ENCODE assay signal across 8 cellular contexts in genomic region chr11:14357843-14358728, GRCh38. TPM values are rescaled to one million over a fixed set of nuclear protein-coding genes. Genes with fewer than 3 reads are reported as not detected.
DNase-seq lines count a peak whose midpoint lies in the region; ATAC-seq, FAIRE-seq and TF ChIP-seq lines count a peak whose summit lies in the region.

No MANE protein-coding gene starts in this region.

- no peaks in the 10 kb centered on the region for H3K9me1 ChIP-seq in endothelial cell of umbilical vein (replicated peaks; ENCODE audit: control insufficient read depth, extremely low read depth, insufficient read depth, low read length)

- H3K36me3 ChIP-seq in endothelial cell of umbilical vein (ENCODE audit: control insufficient read depth in 2 of 2, extremely low read depth in 1 of 2, insufficient read depth in 2 of 2, low read length in 2 of 2) (no peaks in the 10 kb centered on the region), muscle layer of colon (ENCODE audit: insufficient read depth, low read length) (no peaks in the 10 kb centered on the region), tibial artery (no peaks in the 10 kb centered on the region)

- no peak for FAIRE-seq in endothelial cell of umbilical vein (lab: Jason Lieb, UNC)

- no peaks in the 10 kb centered on the region for H3K9me3 Mint-ChIP-seq in activated CD8-positive, alpha-beta T cell treated with anti-CD3 and anti-CD28 coated beads, Interleukin-2, amount 10 ng/mL, durations not matched to agents 7 days and 5 days (ENCODE audit: insufficient read depth)

- no peaks in the 10 kb centered on the region for H3K9me3 ChIP-seq in endothelial cell of umbilical vein (replicated peaks; ENCODE audit: control insufficient read depth, insufficient read depth, low read length)
- no peaks in the 10 kb centered on the region for H3K9me3 ChIP-seq in muscle layer of colon (ENCODE audit: low read length)
- H3K9me3 ChIP-seq in tibial artery = no peaks in the 10 kb centered on the region

- H3K36me3 Mint-ChIP-seq in activated CD8-positive, alpha-beta T cell treated with anti-CD3 and anti-CD28 coated beads, Interleukin-2, amount 10 ng/mL, durations not matched to agents 7 days and 5 days (ENCODE audit: low read depth) = peaks cover 37% of the 10 kb centered on the region

- H3K4me1 ChIP-seq in endothelial cell of umbilical vein (ENCODE audit: control insufficient read depth, extremely low read depth, insufficient read depth, low read length) (peaks cover 9% of the 10 kb centered on the region), muscle layer of colon (ENCODE audit: insufficient read depth, low read length) (peaks cover 12% of the 10 kb centered on the region), tibial artery (peaks cover 0 to 19% (median 8%) of the 10 kb centered on the region in 4 donors)

- H4K20me1 ChIP-seq in endothelial cell of umbilical vein (replicated peaks; ENCODE audit: control insufficient read depth, extremely low read depth, insufficient read depth, low read length) = no peaks in the 10 kb centered on the region

- intact Hi-C loops in endothelial cell of umbilical vein (cut with micrococcal nuclease) = loop anchor here (1.0 to 2.0 kb wide), 4 partner anchors 19 to 97 kb away; no protein-coding TSS in a partner anchor
- intact Hi-C loops in tibial artery (cut with DNase I; ENCODE audit: low total_unique reads) = loop anchor here (10.0 kb wide), 1 partner anchor 97 kb away; no protein-coding TSS in a partner anchor

- H3K27me3 Mint-ChIP-seq in activated CD8-positive, alpha-beta T cell treated with anti-CD3 and anti-CD28 coated beads, Interleukin-2, amount 10 ng/mL, durations not matched to agents 7 days and 5 days (ENCODE audit: low read depth) = no peaks in the 10 kb centered on the region

- peak; percentile 45 for ATAC-seq in HG02588 (IDR thresholded peaks at IDR 0.05; ENCODE audit: unreplicated experiment)
- peak; percentile 65 for ATAC-seq in activated CD8-positive, alpha-beta T cell treated with anti-CD3 and anti-CD28 coated beads, Interleukin-2, amount 10 ng/mL, durations not matched to agents 7 days and 5 days

- TF ChIP-seq CTCF in endothelial cell of umbilical vein (IDR thresholded peaks at IDR 0.05; ENCODE audit: extremely low read depth in 1 of 2, insufficient read depth in 1 of 2, low read depth in 1 of 2, low read length in 2 of 2) = no peak
- no peak for TF ChIP-seq CTCF in tibial artery (IDR thresholded peaks at IDR 0.05)

- peak overlapping the region; percentile 72 for H2AFZ ChIP-seq in endothelial cell of umbilical vein (ENCODE audit: low read depth, low read length)

- H3K4me3 ChIP-seq in endothelial cell of umbilical vein (replicated peaks in 1 of 3; ENCODE audit: insufficient read depth in 1 of 3, low read depth in 1 of 3, low read length in 3 of 3) (peak overlapping the region; percentile 53 to 84 (median 75)), muscle layer of colon (ENCODE audit: low read depth in 1 of 2, low read length in 2 of 2) (peak overlapping the region; percentile 49 to 84), tibial artery (peak overlapping the region; percentile 66 to 71)

- H3K27ac ChIP-seq in endothelial cell of umbilical vein (ENCODE audit: insufficient read depth, low read depth, low read length) (peak overlapping the region; percentile 46), muscle layer of colon (ENCODE audit: low read depth, low read length) (peak overlapping the region; percentile 28), tibial artery (peak overlapping the region; percentile 76 to 78)

- POLR2A ChIA-PET in activated CD8-positive, alpha-beta T cell treated with anti-CD3 and anti-CD28 coated beads, Interleukin-2, amount 10 ng/mL, durations not matched to agents 7 days and 5 days (lab: Charles Lee) = interaction anchor here (0.7 to 1.1 kb wide), 2 partner anchors 44 to 58 kb away, joined by 3 to 5 read pairs; no protein-coding TSS in a partner anchor
- POLR2A ChIA-PET in endothelial cell of umbilical vein (lab: Charles Lee) = interaction anchor here (1.0 to 1.7 kb wide), 3 partner anchors 12 to 64 kb away, joined by 4 to 7 read pairs (median 6); no protein-coding TSS in a partner anchor

- H3K4me3 Mint-ChIP-seq in activated CD8-positive, alpha-beta T cell treated with anti-CD3 and anti-CD28 coated beads, Interleukin-2, amount 10 ng/mL, durations not matched to agents 7 days and 5 days = peak overlapping the region; percentile 98

- dilution Hi-C loops in endothelial cell of umbilical vein (cut with MboI; ENCODE audit: extremely low pct_ligation_motif_present, low sequenced_read_pairs) = no loop called here

- no peaks in the 10 kb centered on the region for H3K27me3 ChIP-seq in endothelial cell of umbilical vein (ENCODE audit: control insufficient read depth in 2 of 2, insufficient read depth in 2 of 2, low read length in 2 of 2)
- no peaks in the 10 kb centered on the region for H3K27me3 ChIP-seq in muscle layer of colon (ENCODE audit: control insufficient read depth in 1 of 2, insufficient read depth in 2 of 2, low read length in 2 of 2)
- H3K27me3 ChIP-seq in tibial artery = no peaks in the 10 kb centered on the region

- peak overlapping the region; percentile 95 for H3K4me2 ChIP-seq in endothelial cell of umbilical vein (ENCODE audit: insufficient read depth, low read length)

- peaks cover 69% of the 10 kb centered on the region for H3K4me1 Mint-ChIP-seq in activated CD8-positive, alpha-beta T cell treated with anti-CD3 and anti-CD28 coated beads, Interleukin-2, amount 10 ng/mL, durations not matched to agents 7 days and 5 days (ENCODE audit: low read depth)

- CTCF ChIA-PET in activated CD8-positive, alpha-beta T cell treated with anti-CD3 and anti-CD28 coated beads, Interleukin-2, amount 10 ng/mL, durations not matched to agents 7 days and 5 days (lab: Charles Lee) = interaction anchor here (1.3 to 1.8 kb wide), 6 partner anchors 12 to 97 kb away, joined by 3 to 7 read pairs (median 4); no protein-coding TSS in a partner anchor
- CTCF ChIA-PET in endothelial cell of umbilical vein (lab: Charles Lee) = interaction anchor here (0.6 to 4.3 kb wide), 11 partner anchors 9 to 102 kb away, joined by 3 to 40 read pairs (median 5); no protein-coding TSS in a partner anchor

- peaks cover 57% of the 10 kb centered on the region for H3K79me2 ChIP-seq in endothelial cell of umbilical vein (ENCODE audit: control insufficient read depth, insufficient read depth, low read length)

- DNase-seq in NCI-H2081 (lab: John Stamatoyannopoulos, UW) = peak; percentile 31 to 35
- no peak for DNase-seq in NCI-H2081 treated with DMSO at 0.1 percent for 48 hours (lab: John Stamatoyannopoulos, UW)
- DNase-seq in NCI-H1105 (lab: John Stamatoyannopoulos, UW) = peak; percentile 67
- peak; percentile 55 for DNase-seq in activated CD8-positive, alpha-beta T cell treated with anti-CD3 and anti-CD28 coated beads, Interleukin-2, amount 10 ng/mL, durations not matched to agents 7 days and 5 days
- peak; percentile 65 for DNase-seq in endothelial cell of umbilical vein (ENCODE audit: low read depth, low spot score)
- peak; percentile 38 to 75 for DNase-seq in tibial artery

- H3K27ac Mint-ChIP-seq in activated CD8-positive, alpha-beta T cell treated with anti-CD3 and anti-CD28 coated beads, Interleukin-2, amount 10 ng/mL, durations not matched to agents 7 days and 5 days = peak overlapping the region; percentile 92

- TF ChIP-seq POLR2A in endothelial cell of umbilical vein (IDR thresholded peaks at IDR 0.05; ENCODE audit: low read depth, low read length) = peak; percentile 54

- BruUV-seq in endothelial cell of umbilical vein (replicated peaks; lab: Mats Ljungman, UMichigan) = TSS peak; percentile 55

- H3K9ac ChIP-seq in endothelial cell of umbilical vein (replicated peaks; ENCODE audit: extremely low read depth, insufficient read depth, low read length) = peak overlapping the region; percentile 97
- peak overlapping the region; percentile 60 for H3K9ac ChIP-seq in muscle layer of colon (ENCODE audit: low read length)

TF ChIP-seq in endothelial cell of umbilical vein, 7 proteins besides CTCF, POLR2A, EP300 and RAD21:
- TF ChIP-seq POLR2AphosphoS5 (IDR thresholded peaks at IDR 0.05; ENCODE audit: insufficient read depth, low read depth, low read length) = peak; percentile 65
- TF ChIP-seq EZH2 (IDR thresholded peaks at IDR 0.05; ENCODE audit: borderline replicate concordance, low read depth, low read length, severe bottlenecking) = no peak

RNA-seq across cellular contexts. Expression of gene RRAS2, which starts 0.9 kb away (rescaled TPM):
- total RNA-seq in activated CD8-positive, alpha-beta T cell treated with anti-CD3 and anti-CD28 coated beads, Interleukin-2, amount 10 ng/mL, durations not matched to agents 7 days and 5 days = 10 to 100 TPM; 97.3 to 98.1 TPM
- 80.5 and 84.4 TPM in 2 replicates for total RNA-seq in endothelial cell of umbilical vein
- 26.6 and 30.1 TPM in 2 replicates for polyA plus RNA-seq in endothelial cell of umbilical vein
- 36.3 and 39.5 TPM in 2 replicates for polyA plus RNA-seq in endothelial cell of umbilical vein (2011; cell fraction: cytosol; rRNA removed)
- polyA plus RNA-seq in endothelial cell of umbilical vein (2011; cell fraction: nucleus; rRNA removed) = 17.3 and 23.7 TPM in 2 replicates
- polyA plus RNA-seq in endothelial cell of umbilical vein (2012) = 83.6 and 104 TPM in 2 replicates
- 20.3 and 22.2 TPM in 2 replicates for polyA minus RNA-seq in endothelial cell of umbilical vein
- polyA minus RNA-seq in endothelial cell of umbilical vein (2011; cell fraction: cytosol; rRNA and poly(A)+ RNA removed) = 23.4 TPM
- 25.1 and 26.7 TPM in 2 replicates for polyA minus RNA-seq in endothelial cell of umbilical vein (2011; cell fraction: nucleus; rRNA and poly(A)+ RNA removed)
